ENCODE assay signal across 13 cellular contexts in genomic region chr12:122880155-122880605, GRCh38. TPM values are rescaled to one million over a fixed set of nuclear protein-coding genes. Genes with fewer than 3 reads are reported as not detected.
A peak's percentile ranks its signal among the peaks of the same experiment; 100 is the strongest.
DNase-seq lines count a peak whose midpoint lies in the region; ATAC-seq, FAIRE-seq and TF ChIP-seq lines count a peak whose summit lies in the region.
"Had no signal": no experiment of that assay in that cellular context is flagged by ENCODE, and none has a peak within 500 bp of the region (broad histone marks: within the 10 kb centered on the region; RNA-seq: fewer than 3 reads in every experiment).

No MANE protein-coding gene starts in this region.

- H2BK12ac ChIP-seq in H1 (ENCODE audit: low read depth, low read length): peak overlapping the region; percentile 11; the same call in 1 of the 2 replicates

- H3K9ac ChIP-seq in HepG2 (ENCODE audit: insufficient read depth, low read depth, low read length): no peak overlapping the region
- no peak overlapping the region for H3K9ac ChIP-seq in H1 (replicated peaks in 1 of 4; ENCODE audit: extremely low read depth in 1 of 4, low read depth in 3 of 4, low read length in 3 of 4)

- no peak overlapping the region for H4K91ac ChIP-seq in H1 (replicated peaks; ENCODE audit: insufficient read length, low read length)

- H2AFZ ChIP-seq in HepG2 (ENCODE audit: low read length) (no peak overlapping the region), H1 (ENCODE audit: low read length) (no peak overlapping the region)
- H2AFZ ChIP-seq: PC-9 had no signal

- no peaks in the 10 kb centered on the region for H3K23me2 ChIP-seq in H1 (ENCODE audit: low read depth, low read length)

- H3K4me3 Mint-ChIP-seq in natural killer cell treated with Interleukin-12 subunit alpha and Interleukin-12 subunit beta and Interleukin-15 and Interleukin-18, amount 100 ng/mL, for 72 hours: peak overlapping the region; percentile 28

- no peak overlapping the region for H3K18ac ChIP-seq in H1 (ENCODE audit: extremely low read depth, low read length)

- H4K8ac ChIP-seq in H1 (ENCODE audit: extremely low read depth, insufficient read depth, low read length): no peak overlapping the region

- peaks cover 54% of the 10 kb centered on the region for H3K4me1 ChIP-seq in HepG2 (ENCODE audit: insufficient read depth, low read length)
- peaks cover 0 to 12% (median 6%) of the 10 kb centered on the region in 4 donors for H3K4me1 ChIP-seq in right lobe of liver
- H3K4me1 ChIP-seq in H1 (replicated peaks in 1 of 4; ENCODE audit: control insufficient read depth in 3 of 4, insufficient read depth in 4 of 4, low read length in 3 of 4): peaks cover 0 to 4% (median under 1%) of the 10 kb centered on the region in 4 experiments; a peak in 4 of 7 replicates
- H3K4me1 ChIP-seq in sigmoid colon: peaks cover 0 to 33% (median 22%) of the 10 kb centered on the region in 4 donors

- peaks cover 4% of the 10 kb centered on the region; the same call in 1 of the 2 replicates for H3K79me1 ChIP-seq in H1 (ENCODE audit: low read depth, low read length)

- no peak overlapping the region for H3K27ac ChIP-seq in HepG2 (ENCODE audit: extremely low read length, insufficient read depth, low read length)
- H3K27ac ChIP-seq in right lobe of liver: peak overlapping the region in 1 of 3 donors; percentile 5
- no peak overlapping the region for H3K27ac ChIP-seq in H1 (ENCODE audit: low read depth, low read length)
- peak overlapping the region in 1 of 4 donors; percentile 28 for H3K27ac ChIP-seq in sigmoid colon
- H3K27ac ChIP-seq: PC-9 had no signal

- TF ChIP-seq EP300 in HepG2 (IDR thresholded peaks at IDR 0.05; ENCODE audit: low read depth in 2 of 2, low read length in 2 of 2) (no peak), HepG2 (CRISPR knock-in tag; IDR thresholded peaks at IDR 0.05; ENCODE audit: borderline replicate concordance) (no peak), H1 (IDR thresholded peaks at IDR 0.05; ENCODE audit: borderline replicate concordance in 1 of 2, low read depth in 2 of 2, low read length in 2 of 2) (no peak), sigmoid colon (IDR thresholded peaks at IDR 0.05) (no peak)

- H2BK120ac ChIP-seq in H1 (replicated peaks; ENCODE audit: low read depth, low read length): no peak overlapping the region

- no peaks in the 10 kb centered on the region for H3K9me3 Mint-ChIP-seq in natural killer cell treated with Interleukin-12 subunit alpha and Interleukin-12 subunit beta and Interleukin-15 and Interleukin-18, amount 100 ng/mL, for 72 hours

- in situ Hi-C loops in HepG2 (cut with HindIII; ENCODE audit: extremely low pct_ligation_motif_present, low pct_unique_long_range_greater_than_20kb): no loop called here

- no peak for TF ChIP-seq CTCF in HepG2 (CRISPR knock-in tag; IDR thresholded peaks at IDR 0.05)
- no peak for TF ChIP-seq CTCF in right lobe of liver (IDR thresholded peaks at IDR 0.05)
- no peak for TF ChIP-seq CTCF in H1 (IDR thresholded peaks at IDR 0.05; ENCODE audit: control extremely low read depth in 1 of 3, insufficient read depth in 1 of 3, low read depth in 1 of 3, low read length in 3 of 3)
- TF ChIP-seq CTCF in sigmoid colon (IDR thresholded peaks at IDR 0.05): no peak

- DNase-seq in HepG2 (ENCODE audit: low spot score) (no peak), right lobe of liver (no peak), H1 (ENCODE audit: low read depth in 1 of 2, low spot score in 2 of 2) (no peak), NCI-H446 treated with DMSO at 0.1 percent for 48 hours (lab: John Stamatoyannopoulos, UW) (no peak), sigmoid colon (no peak)
- DNase-seq in natural killer cell treated with Interleukin-12 subunit alpha and Interleukin-12 subunit beta and Interleukin-15 and Interleukin-18, amount 100 ng/mL, for 72 hours (ENCODE audit: low spot score): no peak
- no peak for DNase-seq in stimulated activated CD4-positive, alpha-beta T cell treated with anti-CD3 and anti-CD28 coated beads, Interleukin-2, amount 100 ng/mL, for 24 hours
- DNase-seq: activated CD8-positive, alpha-beta memory T cell treated with anti-CD3 and anti-CD28 coated beads, Interleukin-2, amount 50 U/mL, for 48 hours; GF-D8; NCI-H1436 treated with DMSO at 0.1 percent for 48 hours had no signal

- H2AK5ac ChIP-seq in H1 (ENCODE audit: low read depth, low read length): no peak overlapping the region

- no peak for TF ChIP-seq RAD21 in HepG2 (CRISPR knock-in tag; IDR thresholded peaks at IDR 0.05)
- TF ChIP-seq RAD21 in H1 (IDR thresholded peaks at IDR 0.05 in 1 of 2, conservative IDR thresholded peaks at IDR 0.05 in 1 of 2; ENCODE audit: low read depth in 2 of 2, low read length in 2 of 2): no peak

- H3K9me3 ChIP-seq in HepG2 (ENCODE audit: low read length): no peaks in the 10 kb centered on the region
- no peaks in the 10 kb centered on the region for H3K9me3 ChIP-seq in right lobe of liver
- H3K9me3 ChIP-seq in H1 (ENCODE audit: insufficient read depth in 2 of 2, low read depth in 1 of 2, low read length in 1 of 2): no peaks in the 10 kb centered on the region
- no peaks in the 10 kb centered on the region for H3K9me3 ChIP-seq in sigmoid colon

- TF ChIP-seq POLR2A in HepG2 (IDR thresholded peaks at IDR 0.05; ENCODE audit: insufficient read depth in 1 of 2, low read depth in 2 of 2, low read length in 2 of 2) (no peak), right lobe of liver (IDR thresholded peaks at IDR 0.05) (no peak), H1 (IDR thresholded peaks at IDR 0.05; ENCODE audit: control extremely low read depth in 1 of 2, low read depth in 2 of 2, low read length in 2 of 2) (no peak), sigmoid colon (IDR thresholded peaks at IDR 0.05) (no peak)

- POLR2A ChIA-PET in HepG2 (lab: Yijun Ruan, JAX): interaction anchor here (1.1 to 1.4 kb wide), 2 partner anchors 17 to 352 kb away, joined by 3 read pairs; partner anchors contain the start of gene MPHOSPH9
- POLR2A ChIA-PET in H1 (lab: Charles Lee; ENCODE audit: partially characterized antibody): interaction anchor here (0.5 to 1.8 kb wide), 4 partner anchors 8 to 73 kb away, joined by 3 to 6 read pairs (median 4); no protein-coding TSS in a partner anchor

- ATAC-seq in HepG2 (peak; percentile 17; the same call in 1 of the 3 replicates), right lobe of liver (no peak), GM21717 (IDR thresholded peaks at IDR 0.05; ENCODE audit: unreplicated experiment) (no peak)
- no peak for ATAC-seq in natural killer cell treated with Interleukin-12 subunit alpha and Interleukin-12 subunit beta and Interleukin-15 and Interleukin-18, amount 100 ng/mL, for 72 hours

- no peak overlapping the region for H3K4ac ChIP-seq in H1 (replicated peaks; ENCODE audit: insufficient read length, low read depth, low read length)

- peaks cover 78 to 90% of the 10 kb centered on the region in 2 donors for H3K4me1 Mint-ChIP-seq in natural killer cell treated with Interleukin-12 subunit alpha and Interleukin-12 subunit beta and Interleukin-15 and Interleukin-18, amount 100 ng/mL, for 72 hours (ENCODE audit: low read depth in 2 of 2)

- CTCF ChIA-PET in HepG2 (lab: Yijun Ruan, JAX; ENCODE audit: low intra/inter-chr PET ratio, low total read pairs) (interaction anchor here (1.8 kb wide), 1 partner anchor 72 kb away, joined by 14 read pairs; no protein-coding TSS in a partner anchor), H1 (lab: Charles Lee; ENCODE audit: partially characterized antibody) (interaction anchor here (0.7 to 6.2 kb wide), 18 partner anchors 8 to 358 kb away, joined by 3 to 41 read pairs (median 4); no protein-coding TSS in a partner anchor)

- peak overlapping the region; percentile 42 for H3K4me2 ChIP-seq in HepG2 (ENCODE audit: low read depth, low read length)
- H3K4me2 ChIP-seq in H1 (ENCODE audit: insufficient read depth in 1 of 2, low read depth in 2 of 2, low read length in 2 of 2): no peak overlapping the region
- H3K4me2 ChIP-seq: PC-9 had no signal

- H3K27me3 Mint-ChIP-seq in natural killer cell treated with Interleukin-12 subunit alpha and Interleukin-12 subunit beta and Interleukin-15 and Interleukin-18, amount 100 ng/mL, for 72 hours: no peaks in the 10 kb centered on the region

- 59% methylated on average over 8 of the region's 9 CpGs for WGBS in HepG2 (ENCODE audit: low lambda C conversion rate)
- WGBS in right lobe of liver (ENCODE audit: insufficient coverage, low coverage, low lambda C conversion rate, missing lambda C conversion rate): 70% methylated on average over 9 of the region's 9 CpGs
- WGBS in H1 (ENCODE audit: extremely low coverage in 1 of 2, insufficient coverage in 1 of 2, insufficient read length in 1 of 2, insufficient replicate concordance in 2 of 2, low coverage in 1 of 2, low lambda C conversion rate in 2 of 2, missing lambda C conversion rate in 1 of 2), 2 experiments: 87% methylated on average over 9 of the region's 9 CpGs; no CpG with 5 or more reads in 1 of the 2 experiments
- WGBS in sigmoid colon, 2 donors: 64 to 76% methylated on average over 9 of the region's 9 CpGs

- no peak overlapping the region for H2BK20ac ChIP-seq in H1 (ENCODE audit: low read length)

- no peak overlapping the region for H2BK5ac ChIP-seq in H1 (ENCODE audit: low read depth, low read length)

- BruUV-seq in HepG2 (replicated peaks; lab: Mats Ljungman, UMichigan): no TSS peak

- no peaks in the 10 kb centered on the region for H3K27me3 ChIP-seq in HepG2 (ENCODE audit: control insufficient read depth in 1 of 2, insufficient read depth in 2 of 2, low read length in 2 of 2)
- no peaks in the 10 kb centered on the region for H3K27me3 ChIP-seq in right lobe of liver
- H3K27me3 ChIP-seq in H1 (replicated peaks in 1 of 4; ENCODE audit: control insufficient read depth in 3 of 4, extremely low read depth in 1 of 4, insufficient read depth in 3 of 4, low read length in 3 of 4): peaks cover 2 to 43% (median 40%) of the 10 kb centered on the region in 4 experiments
- H3K27me3 ChIP-seq in sigmoid colon: no peaks in the 10 kb centered on the region

- intact Hi-C loops in HepG2 (cut with micrococcal nuclease; ENCODE audit: unreplicated experiment) (loop anchor here (1.0 kb wide), 1 partner anchor 72 kb away; no protein-coding TSS in a partner anchor), right lobe of liver (cut with DNase I) (no loop called here), sigmoid colon (cut with DNase I) (no loop called here)

- peak overlapping the region; percentile 4 for H3K56ac ChIP-seq in H1 (replicated peaks; ENCODE audit: insufficient read length, low read depth, low read length)

- no peak overlapping the region for H4K5ac ChIP-seq in H1 (ENCODE audit: insufficient read length, low read depth, low read length)

- H3K36me3 ChIP-seq in HepG2 (replicated peaks in 1 of 2; ENCODE audit: control insufficient read depth in 1 of 2, insufficient read depth in 2 of 2, low read length in 2 of 2) (no peaks in the 10 kb centered on the region), right lobe of liver (no peaks in the 10 kb centered on the region), H1 (ENCODE audit: control insufficient read depth in 2 of 4, insufficient read depth in 4 of 4, low read length in 3 of 4) (no peaks in the 10 kb centered on the region), sigmoid colon (no peaks in the 10 kb centered on the region)

- peak overlapping the region; percentile 16 to 62 for H3K27ac Mint-ChIP-seq in natural killer cell treated with Interleukin-12 subunit alpha and Interleukin-12 subunit beta and Interleukin-15 and Interleukin-18, amount 100 ng/mL, for 72 hours

- H3K23ac ChIP-seq in H1 (ENCODE audit: insufficient read length): no peak overlapping the region

- peaks cover 60% of the 10 kb centered on the region for H3K79me2 ChIP-seq in HepG2 (ENCODE audit: insufficient read depth, low read length)
- peaks cover 0 to 19% of the 10 kb centered on the region in 2 experiments; a peak in 2 of 4 replicates for H3K79me2 ChIP-seq in H1 (ENCODE audit: control insufficient read depth in 1 of 2, insufficient read depth in 2 of 2, low read length in 2 of 2)

- no peak overlapping the region for H3K14ac ChIP-seq in H1 (ENCODE audit: insufficient read length)

- H3K4me3 ChIP-seq in HepG2 (replicated peaks in 1 of 3; ENCODE audit: insufficient read depth in 1 of 3, low read depth in 2 of 3, low read length in 3 of 3) (no peak overlapping the region), right lobe of liver (no peak overlapping the region), H1 (ENCODE audit: extremely low read depth in 1 of 4, insufficient read depth in 2 of 4, low read depth in 3 of 4, low read length in 4 of 4) (no peak overlapping the region), sigmoid colon (no peak overlapping the region)
- H3K4me3 ChIP-seq: PC-9 had no signal

- H2BK15ac ChIP-seq in H1 (ENCODE audit: low read length): no peak overlapping the region

- H3K36me3 Mint-ChIP-seq in natural killer cell treated with Interleukin-12 subunit alpha and Interleukin-12 subunit beta and Interleukin-15 and Interleukin-18, amount 100 ng/mL, for 72 hours: no peaks in the 10 kb centered on the region

- H4K20me1 ChIP-seq in HepG2 (ENCODE audit: insufficient read depth, low read length): no peaks in the 10 kb centered on the region
- H4K20me1 ChIP-seq in H1 (replicated peaks in 1 of 2; ENCODE audit: control insufficient read depth in 1 of 2, insufficient read depth in 2 of 2, low read length in 2 of 2): peaks cover 29 to 48% of the 10 kb centered on the region in 2 experiments

- FAIRE-seq in HepG2 (lab: Jason Lieb, UNC) (no peak), H1 (lab: Jason Lieb, UNC) (no peak)
- FAIRE-seq: TTC549 had no signal

RNA-seq across cellular contexts. Expression of gene VPS37B, which starts 15.7 kb away (rescaled TPM):
- total RNA-seq in HepG2 (2016; rRNA removed; fragmentation: Illumina TruSeq; extraction: Trizol): 5.3 TPM in 2 replicates
- total RNA-seq in HepG2 (2016; cell fraction: cytosol; rRNA removed; fragmentation: Illumina TruSeq; extraction: Trizol; ENCODE audit: low read depth): 1.5 and 1.6 TPM in 2 replicates
- total RNA-seq in HepG2 (2016; cell fraction: insoluble cytoplasmic fraction; rRNA removed; fragmentation: Illumina TruSeq; extraction: Trizol): 4.0 and 5.3 TPM in 2 replicates
- total RNA-seq in HepG2 (2016; cell fraction: membrane; rRNA removed; fragmentation: Illumina TruSeq; extraction: Trizol): 5.1 and 5.2 TPM in 2 replicates
- total RNA-seq in HepG2 (2016; cell fraction: nucleus; rRNA removed; fragmentation: Illumina TruSeq; extraction: Trizol): 3.6 and 4.5 TPM in 2 replicates
- polyA plus RNA-seq in HepG2 (2011; rRNA removed): 4.6 and 4.8 TPM in 2 replicates
- 7.4 and 7.7 TPM in 2 replicates for polyA plus RNA-seq in HepG2 (2011; cell fraction: cytosol; rRNA removed)
- polyA plus RNA-seq in HepG2 (2011; cell fraction: nucleus; rRNA removed): 7.8 and 10.1 TPM in 2 replicates
- polyA plus RNA-seq in HepG2 (2012): 4.7 and 5.8 TPM in 2 replicates
- 1.9 and 2.0 TPM in 2 replicates for polyA plus RNA-seq in HepG2 (2016; cell fraction: cytosol; fragmentation: Illumina TruSeq; extraction: Trizol; ENCODE audit: low read depth)
- 6.9 and 8.5 TPM in 2 replicates for polyA plus RNA-seq in HepG2 (2016; cell fraction: insoluble cytoplasmic fraction; fragmentation: Illumina TruSeq; extraction: Trizol; ENCODE audit: low read depth)
- polyA plus RNA-seq in HepG2 (2016; cell fraction: membrane; fragmentation: Illumina TruSeq; extraction: Trizol; ENCODE audit: low read depth): 4.4 and 4.6 TPM in 2 replicates
- 8.1 and 10.3 TPM in 2 replicates for polyA plus RNA-seq in HepG2 (2016; cell fraction: nucleus; fragmentation: Illumina TruSeq; extraction: Trizol; ENCODE audit: insufficient read depth, low read depth)
- 7.0 and 9.7 TPM in 2 replicates for polyA minus RNA-seq in HepG2 (2011; rRNA and poly(A)+ RNA removed; ENCODE audit: low replicate concordance)
- 6.2 and 6.3 TPM in 2 replicates for polyA minus RNA-seq in HepG2 (2011; cell fraction: cytosol; rRNA and poly(A)+ RNA removed)
- 8.0 and 8.7 TPM in 2 replicates for polyA minus RNA-seq in HepG2 (2011; cell fraction: nucleus; rRNA and poly(A)+ RNA removed)
- 1 to 10 TPM; 5.2 to 6.7 (median 6.0) TPM for total RNA-seq in right lobe of liver
- total RNA-seq in H1 (2021; fragmentation: NEBNext Ultra II Directional; extraction: Animal tissue kit (Norgen Biotek cat#: 25700)): 11.9 and 13.1 TPM in 2 replicates
- 15.7 and 17.2 TPM in 2 replicates for polyA plus RNA-seq in H1 (2011; rRNA removed)
- polyA plus RNA-seq in H1 (2011; cell fraction: cytosol; rRNA removed): 10.8 TPM
- polyA plus RNA-seq in H1 (2011; cell fraction: nucleus; rRNA removed): 12.1 TPM
- polyA plus RNA-seq in H1 (2012, experiment 1 of 2): 6.6 to 13.4 TPM (median 11.1 TPM) in 4 replicates
- polyA plus RNA-seq in H1 (2012, experiment 2 of 2): 12.1 TPM
- 7.0 TPM for polyA plus RNA-seq in H1 (2013, experiment 1 of 2)
- polyA plus RNA-seq in H1 (2013, experiment 2 of 2): 7.9 TPM
- polyA minus RNA-seq in H1 (2011; rRNA and poly(A)+ RNA removed): 4.0 and 5.7 TPM in 2 replicates
- polyA minus RNA-seq in H1 (2011; cell fraction: cytosol; rRNA and poly(A)+ RNA removed): 8.7 TPM
- polyA minus RNA-seq in H1 (2011; cell fraction: nucleus; rRNA and poly(A)+ RNA removed): 7.7 TPM
- total RNA-seq in natural killer cell treated with Interleukin-12 subunit alpha and Interleukin-12 subunit beta and Interleukin-15 and Interleukin-18, amount 100 ng/mL, for 72 hours: 10 to 100 TPM; 42.6 to 46.9 TPM
- total RNA-seq in sigmoid colon: 10 to 100 TPM in 3 of 4 donors, 1 to 10 TPM in 1; 8.6 to 17.2 (median 15.3) TPM
- polyA plus RNA-seq in sigmoid colon: 10 to 100 TPM; 53.2 to 64.7 (median 54.1) TPM

RNA-seq across cellular contexts. Expression of gene HIP1R, which starts 44.9 kb away (rescaled TPM):
- total RNA-seq in HepG2 (2016; rRNA removed; fragmentation: Illumina TruSeq; extraction: Trizol) (8.2 and 18.4 TPM in 2 replicates), right lobe of liver (10 to 100 TPM; 23.6 to 37.2 (median 27.8) TPM), sigmoid colon (10 to 100 TPM in 1 of 4 donors, 1 to 10 TPM in 3; 4.2 to 15.2 (median 5.5) TPM)
- total RNA-seq in HepG2 (2016; cell fraction: cytosol; rRNA removed; fragmentation: Illumina TruSeq; extraction: Trizol; ENCODE audit: low read depth): 2.2 and 2.5 TPM in 2 replicates
- total RNA-seq in HepG2 (2016; cell fraction: insoluble cytoplasmic fraction; rRNA removed; fragmentation: Illumina TruSeq; extraction: Trizol): 6.5 and 17.6 TPM in 2 replicates
- total RNA-seq in HepG2 (2016; cell fraction: membrane; rRNA removed; fragmentation: Illumina TruSeq; extraction: Trizol): 4.3 and 5.1 TPM in 2 replicates
- total RNA-seq in HepG2 (2016; cell fraction: nucleus; rRNA removed; fragmentation: Illumina TruSeq; extraction: Trizol): 19.5 and 20.1 TPM in 2 replicates
- polyA plus RNA-seq in HepG2 (2011; rRNA removed) (25.5 and 36.0 TPM in 2 replicates), H1 (2011; rRNA removed) (11.2 and 16.1 TPM in 2 replicates), sigmoid colon (10 to 100 TPM; 21.5 to 77.4 (median 24.6) TPM)
- polyA plus RNA-seq in HepG2 (2011; cell fraction: cytosol; rRNA removed): 5.2 and 9.3 TPM in 2 replicates
- polyA plus RNA-seq in HepG2 (2011; cell fraction: nucleus; rRNA removed): 174 and 222 TPM in 2 replicates
- 10.1 and 13.1 TPM in 2 replicates for polyA plus RNA-seq in HepG2 (2012)
- polyA plus RNA-seq in HepG2 (2016; cell fraction: cytosol; fragmentation: Illumina TruSeq; extraction: Trizol; ENCODE audit: low read depth): 0.78 and 1.1 TPM in 2 replicates
- 6.1 and 6.5 TPM in 2 replicates for polyA plus RNA-seq in HepG2 (2016; cell fraction: insoluble cytoplasmic fraction; fragmentation: Illumina TruSeq; extraction: Trizol; ENCODE audit: low read depth)
- 2.0 and 2.2 TPM in 2 replicates for polyA plus RNA-seq in HepG2 (2016; cell fraction: membrane; fragmentation: Illumina TruSeq; extraction: Trizol; ENCODE audit: low read depth)
- 42.8 and 47.4 TPM in 2 replicates for polyA plus RNA-seq in HepG2 (2016; cell fraction: nucleus; fragmentation: Illumina TruSeq; extraction: Trizol; ENCODE audit: insufficient read depth, low read depth)
- polyA minus RNA-seq in HepG2 (2011; rRNA and poly(A)+ RNA removed; ENCODE audit: low replicate concordance): 51.3 and 57.2 TPM in 2 replicates
- polyA minus RNA-seq in HepG2 (2011; cell fraction: cytosol; rRNA and poly(A)+ RNA removed): 5.3 and 6.5 TPM in 2 replicates
- polyA minus RNA-seq in HepG2 (2011; cell fraction: nucleus; rRNA and poly(A)+ RNA removed): 28.3 and 30.6 TPM in 2 replicates
- total RNA-seq in H1 (2021; fragmentation: NEBNext Ultra II Directional; extraction: Animal tissue kit (Norgen Biotek cat#: 25700)): 14.5 and 14.7 TPM in 2 replicates
- 15.5 TPM for polyA plus RNA-seq in H1 (2011; cell fraction: cytosol; rRNA removed)
- 101 TPM for polyA plus RNA-seq in H1 (2011; cell fraction: nucleus; rRNA removed)
- 12.0 to 17.7 TPM (median 16.9 TPM) in 4 replicates for polyA plus RNA-seq in H1 (2012, experiment 1 of 2)
- polyA plus RNA-seq in H1 (2012, experiment 2 of 2): 15.1 TPM
- polyA plus RNA-seq in H1 (2013, experiment 1 of 2): 8.5 TPM
- 6.9 TPM for polyA plus RNA-seq in H1 (2013, experiment 2 of 2)
- 14.0 and 15.2 TPM in 2 replicates for polyA minus RNA-seq in H1 (2011; rRNA and poly(A)+ RNA removed)
- 10.6 TPM for polyA minus RNA-seq in H1 (2011; cell fraction: cytosol; rRNA and poly(A)+ RNA removed)
- polyA minus RNA-seq in H1 (2011; cell fraction: nucleus; rRNA and poly(A)+ RNA removed): 24.7 TPM
- 10 to 100 TPM; 14.8 to 48.9 TPM for total RNA-seq in natural killer cell treated with Interleukin-12 subunit alpha and Interleukin-12 subunit beta and Interleukin-15 and Interleukin-18, amount 100 ng/mL, for 72 hours
